In genomic region chr11:112302226-112302868, GRCh38 we compare ENCODE assay signal across 1 cellular context.
TF ChIP-seq lines count a peak whose summit lies in the region.

No MANE protein-coding gene starts in this region.

TF ChIP-seq in HEK293, 187 proteins besides CTCF, POLR2A, EP300 and RAD21 (continued from another document):
- TF ChIP-seq, protein P1, sequence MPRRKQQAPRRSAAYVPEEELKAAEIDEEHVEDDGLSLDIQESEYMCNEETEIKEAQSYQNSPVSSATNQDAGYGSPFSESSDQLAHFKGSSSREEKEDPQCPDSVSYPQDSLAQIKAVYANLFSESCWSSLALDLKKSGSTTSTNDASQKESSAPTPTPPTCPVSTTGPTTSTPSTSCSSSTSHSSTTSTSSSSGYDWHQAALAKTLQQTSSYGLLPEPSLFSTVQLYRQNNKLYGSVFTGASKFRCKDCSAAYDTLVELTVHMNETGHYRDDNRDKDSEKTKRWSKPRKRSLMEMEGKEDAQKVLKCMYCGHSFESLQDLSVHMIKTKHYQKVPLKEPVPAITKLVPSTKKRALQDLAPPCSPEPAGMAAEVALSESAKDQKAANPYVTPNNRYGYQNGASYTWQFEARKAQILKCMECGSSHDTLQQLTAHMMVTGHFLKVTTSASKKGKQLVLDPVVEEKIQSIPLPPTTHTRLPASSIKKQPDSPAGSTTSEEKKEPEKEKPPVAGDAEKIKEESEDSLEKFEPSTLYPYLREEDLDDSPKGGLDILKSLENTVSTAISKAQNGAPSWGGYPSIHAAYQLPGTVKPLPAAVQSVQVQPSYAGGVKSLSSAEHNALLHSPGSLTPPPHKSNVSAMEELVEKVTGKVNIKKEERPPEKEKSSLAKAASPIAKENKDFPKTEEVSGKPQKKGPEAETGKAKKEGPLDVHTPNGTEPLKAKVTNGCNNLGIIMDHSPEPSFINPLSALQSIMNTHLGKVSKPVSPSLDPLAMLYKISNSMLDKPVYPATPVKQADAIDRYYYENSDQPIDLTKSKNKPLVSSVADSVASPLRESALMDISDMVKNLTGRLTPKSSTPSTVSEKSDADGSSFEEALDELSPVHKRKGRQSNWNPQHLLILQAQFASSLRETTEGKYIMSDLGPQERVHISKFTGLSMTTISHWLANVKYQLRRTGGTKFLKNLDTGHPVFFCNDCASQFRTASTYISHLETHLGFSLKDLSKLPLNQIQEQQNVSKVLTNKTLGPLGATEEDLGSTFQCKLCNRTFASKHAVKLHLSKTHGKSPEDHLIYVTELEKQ (tag by site-specific recombination; IDR thresholded peaks at IDR 0.05; ENCODE audit: borderline replicate concordance), result no peak
- TF ChIP-seq TRIM28 (IDR thresholded peaks at IDR 0.05; ENCODE audit: borderline replicate concordance, low read length), result peak; percentile 66; the same call in 1 of the 2 replicates
- TF ChIP-seq, protein P2, sequence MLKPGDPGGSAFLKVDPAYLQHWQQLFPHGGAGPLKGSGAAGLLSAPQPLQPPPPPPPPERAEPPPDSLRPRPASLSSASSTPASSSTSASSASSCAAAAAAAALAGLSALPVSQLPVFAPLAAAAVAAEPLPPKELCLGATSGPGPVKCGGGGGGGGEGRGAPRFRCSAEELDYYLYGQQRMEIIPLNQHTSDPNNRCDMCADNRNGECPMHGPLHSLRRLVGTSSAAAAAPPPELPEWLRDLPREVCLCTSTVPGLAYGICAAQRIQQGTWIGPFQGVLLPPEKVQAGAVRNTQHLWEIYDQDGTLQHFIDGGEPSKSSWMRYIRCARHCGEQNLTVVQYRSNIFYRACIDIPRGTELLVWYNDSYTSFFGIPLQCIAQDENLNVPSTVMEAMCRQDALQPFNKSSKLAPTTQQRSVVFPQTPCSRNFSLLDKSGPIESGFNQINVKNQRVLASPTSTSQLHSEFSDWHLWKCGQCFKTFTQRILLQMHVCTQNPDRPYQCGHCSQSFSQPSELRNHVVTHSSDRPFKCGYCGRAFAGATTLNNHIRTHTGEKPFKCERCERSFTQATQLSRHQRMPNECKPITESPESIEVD (tag by site-specific recombination; IDR thresholded peaks at IDR 0.05), result peak; percentile 45
- TF ChIP-seq SP7 (tag by site-specific recombination; IDR thresholded peaks at IDR 0.05), result peak; percentile 52; the same call in 1 of the 2 replicates
- TF ChIP-seq ZBTB8A (tag by site-specific recombination; IDR thresholded peaks at IDR 0.05), result 0 out of 2 replicates have a peak, but pooled peaks have one; percentile 17
